In genomic region chr10:71840177-71840711, GRCh38 we compare ENCODE assay signal across 8 cellular contexts. TPM values are rescaled to one million over a fixed set of nuclear protein-coding genes. Genes with fewer than 3 reads are reported as not detected.
A peak's percentile ranks its signal among the peaks of the same experiment; 100 is the strongest.
DNase-seq lines count a peak whose midpoint lies in the region; ATAC-seq lines count a peak whose summit lies in the region.

No MANE protein-coding gene starts in this region.

- peak; percentile 77 for ATAC-seq in sciatic nerve

- intact Hi-C loops in sciatic nerve (cut with DNase I): no loop called here

- DNase-seq in DMS114 treated with DMSO at 0.1 percent for 48 hours (lab: John Stamatoyannopoulos, UW; ENCODE audit: unreplicated experiment) (peak; percentile 54), NCI-H1694 (lab: John Stamatoyannopoulos, UW) (peak; percentile 14), amygdala (lab: John Stamatoyannopoulos, UW) (peak in 51 of 56 donors; percentile 11 to 90 (median 72)), hepatic stellate cell (ENCODE audit: low spot score) (peak; percentile 89), sciatic nerve (ENCODE audit: low spot score) (peak; percentile 88), cortex of kidney (lab: John Stamatoyannopoulos, UW) (no peak), AML-193 (lab: John Stamatoyannopoulos, UW) (no peak)
- no peak for DNase-seq in stimulated activated CD4-positive, alpha-beta T cell treated with anti-CD3 and anti-CD28 coated beads, Interleukin-4, amount 100 ng/mL, for 1 hour

RNA-seq across cellular contexts. Expression of gene PSAP, which starts 10.8 kb away (rescaled TPM):
- total RNA-seq in sciatic nerve: 920 TPM

Comparison
In these comparisons a context has a peak if more than half of its experiments do, and no peak if none do; other contexts are left out.
1. DNase-seq: peak in DMS114 treated with DMSO at 0.1 percent for 48 hours (single experiment), NCI-H1694 (single experiment), amygdala (51 of 56), hepatic stellate cell (single experiment) and sciatic nerve (single experiment); none in cortex of kidney (single experiment), AML-193 (0 of 2) and stimulated activated CD4-positive, alpha-beta T cell treated with anti-CD3 and anti-CD28 coated beads, Interleukin-4, amount 100 ng/mL, for 1 hour (single experiment).